Comparison of ENCODE assay signal across 8 cellular contexts in the genomic region with DNA sequence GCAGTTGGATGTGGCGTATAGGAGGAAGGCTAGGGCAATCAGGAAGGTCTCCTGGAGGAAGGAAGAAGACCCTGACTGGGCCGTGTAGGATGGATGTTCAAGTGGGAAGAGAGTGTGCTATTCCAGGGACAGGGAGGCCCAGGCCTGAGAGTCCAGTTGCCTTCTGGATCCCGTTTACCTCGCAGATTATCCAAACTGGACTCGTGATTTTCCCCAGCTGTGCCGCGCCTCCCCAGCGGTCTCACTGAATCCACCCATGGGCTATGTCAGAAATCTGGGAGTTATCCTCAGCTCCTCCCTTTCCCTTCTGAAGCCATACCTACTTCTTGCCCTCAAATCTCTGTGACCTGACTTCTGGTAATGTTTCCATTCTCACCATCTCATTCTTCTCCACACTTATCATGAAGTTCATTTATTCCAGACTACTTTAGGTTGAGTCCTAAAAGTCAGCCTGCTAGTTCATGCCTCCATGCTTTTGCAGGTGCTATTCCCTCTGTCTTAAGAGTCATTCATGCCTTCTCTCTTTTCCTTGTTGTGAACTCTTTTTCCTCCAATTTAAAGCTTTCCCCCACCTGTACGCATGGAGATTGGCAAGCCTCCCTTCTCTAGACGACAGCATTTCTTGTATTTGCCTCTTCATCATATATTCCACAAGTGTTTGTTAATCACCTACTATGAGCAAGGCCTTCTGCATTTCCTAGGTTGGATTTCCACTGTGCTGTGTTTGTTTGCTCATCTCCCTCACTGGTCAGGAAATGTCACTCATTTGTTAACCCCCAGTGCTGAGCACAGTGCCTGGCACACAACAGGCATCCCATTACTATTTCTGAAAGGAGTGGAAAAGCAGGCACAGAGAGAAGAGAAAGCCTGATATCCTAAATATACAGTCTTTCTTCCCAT. TPM values are rescaled to one million over a fixed set of nuclear protein-coding genes. Genes with fewer than 3 reads are reported as not detected.
DNase-seq lines count a peak whose midpoint lies in the region; ATAC-seq and TF ChIP-seq lines count a peak whose summit lies in the region.

No MANE protein-coding gene starts in this region.

- WGBS in urinary bladder = 30% methylated on average over 10 of the region's 10 CpGs

- intact Hi-C loops in lower lobe of right lung (cut with DNase I) = no loop called here

- TF ChIP-seq CTCF in choroid plexus epithelial cell (conservative IDR thresholded peaks at IDR 0.05; ENCODE audit: low read depth, low read length) = no peak
- TF ChIP-seq CTCF in lower lobe of right lung (IDR thresholded peaks at IDR 0.05) = no peak

- H3K36me3 ChIP-seq in lower lobe of right lung (no peaks in the 10 kb centered on the region), urinary bladder (ENCODE audit: insufficient read depth) (no peaks in the 10 kb centered on the region)

- no peak overlapping the region for H3K27ac Mint-ChIP-seq in activated T-cell treated with anti-CD3 and anti-CD28 coated beads, Interleukin-2, amount 50 U/mL, for 24 hours
- H3K27ac Mint-ChIP-seq in activated T-cell treated with anti-CD3 and anti-CD28 coated beads, Interleukin-2, amount 50 U/mL, for 72 hours = no peak overlapping the region

- H3K4me1 ChIP-seq in lower lobe of right lung = peaks cover 71% of the 10 kb centered on the region
- no peaks in the 10 kb centered on the region for H3K4me1 ChIP-seq in urinary bladder (ENCODE audit: insufficient read depth)

- peaks cover 16% of the 10 kb centered on the region for H3K36me3 Mint-ChIP-seq in activated T-cell treated with anti-CD3 and anti-CD28 coated beads, Interleukin-2, amount 50 U/mL, for 24 hours (ENCODE audit: low read depth)
- H3K36me3 Mint-ChIP-seq in activated T-cell treated with anti-CD3 and anti-CD28 coated beads, Interleukin-2, amount 50 U/mL, for 72 hours (ENCODE audit: insufficient read depth in 2 of 2) = peaks cover 0 to 6% of the 10 kb centered on the region in 2 donors

- H3K27ac ChIP-seq in lower lobe of right lung = peak overlapping the region; percentile 98
- H3K27ac ChIP-seq in urinary bladder (ENCODE audit: low read depth) = peak overlapping the region; percentile 93

- H3K4me3 ChIP-seq in choroid plexus epithelial cell (ENCODE audit: low read depth, low read length) (peak overlapping the region; percentile 88), lower lobe of right lung (peak overlapping the region; percentile 77), urinary bladder (ENCODE audit: low read depth, low read length) (peak overlapping the region; percentile 77)

- peaks cover 22% of the 10 kb centered on the region for H3K4me1 Mint-ChIP-seq in activated T-cell treated with anti-CD3 and anti-CD28 coated beads, Interleukin-2, amount 50 U/mL, for 24 hours (ENCODE audit: low read depth)
- H3K4me1 Mint-ChIP-seq in activated T-cell treated with anti-CD3 and anti-CD28 coated beads, Interleukin-2, amount 50 U/mL, for 72 hours (ENCODE audit: low read depth) = peaks cover 21% of the 10 kb centered on the region

- DNase-seq in activated T-cell treated with anti-CD3 and anti-CD28 coated beads, Interleukin-2, amount 50 U/mL, for 24 hours = peak; percentile 16
- no peak for DNase-seq in activated T-cell treated with anti-CD3 and anti-CD28 coated beads, Interleukin-2, amount 50 U/mL, for 72 hours
- DNase-seq in choroid plexus epithelial cell (ENCODE audit: low read depth) = peak; percentile 38
- no peak for DNase-seq in lower lobe of right lung
- DNase-seq in activated naive CD4-positive, alpha-beta T cell treated with Interleukin-2 at 50 U/mL for 16 hours = no peak
- no peak for DNase-seq in SIG-M5 (lab: John Stamatoyannopoulos, UW)

- ATAC-seq in activated T-cell treated with anti-CD3 and anti-CD28 coated beads, Interleukin-2, amount 50 U/mL, for 72 hours (replicated peaks in 1 of 2) = no peak
- ATAC-seq in lower lobe of right lung (no peak), HG03565 (IDR thresholded peaks at IDR 0.05; ENCODE audit: unreplicated experiment) (no peak)

- no peaks in the 10 kb centered on the region for H3K27me3 Mint-ChIP-seq in activated T-cell treated with anti-CD3 and anti-CD28 coated beads, Interleukin-2, amount 50 U/mL, for 24 hours
- H3K27me3 Mint-ChIP-seq in activated T-cell treated with anti-CD3 and anti-CD28 coated beads, Interleukin-2, amount 50 U/mL, for 72 hours (ENCODE audit: low read depth) = no peaks in the 10 kb centered on the region

- no peak overlapping the region for H3K4me3 Mint-ChIP-seq in activated T-cell treated with anti-CD3 and anti-CD28 coated beads, Interleukin-2, amount 50 U/mL, for 24 hours
- no peak overlapping the region for H3K4me3 Mint-ChIP-seq in activated T-cell treated with anti-CD3 and anti-CD28 coated beads, Interleukin-2, amount 50 U/mL, for 72 hours

- H3K27me3 ChIP-seq in lower lobe of right lung (ENCODE audit: low read depth) = no peaks in the 10 kb centered on the region

- no peaks in the 10 kb centered on the region for H3K9me3 ChIP-seq in lower lobe of right lung

- no peaks in the 10 kb centered on the region for H3K9me3 Mint-ChIP-seq in activated T-cell treated with anti-CD3 and anti-CD28 coated beads, Interleukin-2, amount 50 U/mL, for 24 hours
- H3K9me3 Mint-ChIP-seq in activated T-cell treated with anti-CD3 and anti-CD28 coated beads, Interleukin-2, amount 50 U/mL, for 72 hours = no peaks in the 10 kb centered on the region

RNA-seq across cellular contexts. Expression of a gene that starts 2.7 kb away (rescaled TPM):
- total RNA-seq in activated T-cell treated with anti-CD3 and anti-CD28 coated beads, Interleukin-2, amount 50 U/mL, for 72 hours = 10 to 100 TPM; 11.0 to 11.5 TPM
- total RNA-seq in lower lobe of right lung (10.8 TPM), urinary bladder (1.9 TPM)
- 12.7 TPM for polyA plus RNA-seq in urinary bladder

Comparison
In these comparisons a context has a peak if more than half of its experiments do, and no peak if none do; other contexts are left out.
1. DNase-seq: peak in activated T-cell treated with anti-CD3 and anti-CD28 coated beads, Interleukin-2, amount 50 U/mL, for 24 hours (single experiment) and choroid plexus epithelial cell (single experiment); none in activated T-cell treated with anti-CD3 and anti-CD28 coated beads, Interleukin-2, amount 50 U/mL, for 72 hours (0 of 2), lower lobe of right lung (single experiment), activated naive CD4-positive, alpha-beta T cell treated with Interleukin-2 at 50 U/mL for 16 hours (single experiment) and SIG-M5 (single experiment).
2. Peak in every context shown above with its lines, with median percentiles within 50 percentile points of each other: H3K4me3 ChIP-seq.